8 cellular contexts compared by ENCODE assay signal in genomic region chr7:73399185-73400050, GRCh38. TPM values are rescaled to one million over a fixed set of nuclear protein-coding genes. Genes with fewer than 3 reads are reported as not detected.
DNase-seq lines count a peak whose midpoint lies in the region; TF ChIP-seq lines count a peak whose summit lies in the region.
"Not testable (repeated sequence)": the region's sequence is repeated elsewhere in the genome, so short reads cannot be mapped to it uniquely, and the experiment has no call there.

No MANE protein-coding gene starts in this region.

- not testable (repeated sequence) for H3K27ac Mint-ChIP-seq in activated CD4-positive, alpha-beta memory T cell treated with anti-CD3 and anti-CD28 coated beads for 36 hours

- not testable (repeated sequence) for H3K4me1 Mint-ChIP-seq in activated CD4-positive, alpha-beta memory T cell treated with anti-CD3 and anti-CD28 coated beads for 36 hours (ENCODE audit: low read depth)

- TF ChIP-seq POLR2A in spleen (IDR thresholded peaks at IDR 0.05); stomach (IDR thresholded peaks at IDR 0.05): not testable (repeated sequence)

- intact Hi-C loops in activated CD4-positive, alpha-beta memory T cell treated with anti-CD3 and anti-CD28 coated beads for 36 hours (cut with micrococcal nuclease); spleen (cut with DNase I; ENCODE audit: low total_unique reads); stomach (cut with DNase I; ENCODE audit: low total_unique reads): not testable (repeated sequence)

- not testable (repeated sequence) for H3K9me3 Mint-ChIP-seq in activated CD4-positive, alpha-beta memory T cell treated with anti-CD3 and anti-CD28 coated beads for 36 hours

- H3K4me1 ChIP-seq in spleen, stomach: not testable (repeated sequence)

- peak overlapping the region; percentile 18 for H3K4me3 Mint-ChIP-seq in activated CD4-positive, alpha-beta memory T cell treated with anti-CD3 and anti-CD28 coated beads for 36 hours

- peak overlapping the region in 2 of 8 donors; percentile 2 to 45 for H3K27ac ChIP-seq in spleen
- H3K27ac ChIP-seq in stomach: peak overlapping the region in 1 of 5 donors; percentile 10

- peak overlapping the region in 3 of 8 donors; percentile 3 to 61 (median 12) for H3K4me3 ChIP-seq in spleen
- H3K4me3 ChIP-seq in stomach: peak overlapping the region in 1 of 4 donors; percentile 19

- not testable (repeated sequence) for TF ChIP-seq CTCF in spleen (IDR thresholded peaks at IDR 0.05 in 8 of 11, conservative IDR thresholded peaks at IDR 0.05 in 3 of 11); stomach (IDR thresholded peaks at IDR 0.05)

- H3K36me3 Mint-ChIP-seq in activated CD4-positive, alpha-beta memory T cell treated with anti-CD3 and anti-CD28 coated beads for 36 hours: not testable (repeated sequence)

- H3K36me3 ChIP-seq in spleen, stomach: not testable (repeated sequence)

- CTCF ChIA-PET in activated CD4-positive, alpha-beta memory T cell treated with anti-CD3 and anti-CD28 coated beads for 36 hours (lab: Charles Lee): not testable (repeated sequence)

- H3K9me3 ChIP-seq in spleen, stomach: not testable (repeated sequence)

- not testable (repeated sequence) for TF ChIP-seq EP300 in stomach (IDR thresholded peaks at IDR 0.05)

- H3K27me3 ChIP-seq in spleen (replicated peaks in 1 of 7); stomach: not testable (repeated sequence)

- not testable (repeated sequence) for H3K27me3 Mint-ChIP-seq in activated CD4-positive, alpha-beta memory T cell treated with anti-CD3 and anti-CD28 coated beads for 36 hours

- POLR2A ChIA-PET in activated CD4-positive, alpha-beta memory T cell treated with anti-CD3 and anti-CD28 coated beads for 36 hours (lab: Charles Lee): not testable (repeated sequence)

- DNase-seq in DMS53 (lab: John Stamatoyannopoulos, UW) (peak; percentile 86), NCI-H2029 treated with DMSO at 0.1 percent for 48 hours (lab: John Stamatoyannopoulos, UW) (peak; percentile 10), amniotic epithelial cell (ENCODE audit: low read depth) (peak; percentile 83), fibroblast of peridontal ligament (ENCODE audit: extremely low read depth) (peak; percentile 65), lung microvascular endothelial cell (ENCODE audit: low read depth in 2 of 2) (peak; percentile 74 to 81), spleen (peak; percentile 92), stomach (peak; percentile 79)
- DNase-seq in activated CD4-positive, alpha-beta memory T cell treated with anti-CD3 and anti-CD28 coated beads for 36 hours: peak; percentile 71

- WGBS in spleen, 5 donors: 42 to 48% (median 45%) methylated on average over 19 of the region's 19 CpGs
- 39 to 61% (median 40%) methylated on average over 13 to 19 of the region's 19 CpGs for WGBS in stomach, 5 donors

RNA-seq across cellular contexts. Expression of gene FZD9, which starts 34.2 kb away (rescaled TPM):
- total RNA-seq in activated CD4-positive, alpha-beta memory T cell treated with anti-CD3 and anti-CD28 coated beads for 36 hours: under 1 TPM in 1 of 2 experiments, not detected in 1; 0.10 TPM
- total RNA-seq in lung microvascular endothelial cell (4.4 and 5.4 TPM in 2 replicates), spleen (under 1 TPM; 0.28 to 0.64 (median 0.49) TPM), stomach (under 1 TPM in 1 of 5 donors, not detected in 4; 0.18 TPM)
- polyA plus RNA-seq in spleen (under 1 TPM; 0.09 to 0.22 (median 0.18) TPM), stomach (under 1 TPM in 2 of 3 donors, not detected in 1; 0.35 to 0.50 TPM)

Comparison
In these comparisons a context has a peak if more than half of its experiments do, and no peak if none do; other contexts are left out.
1. DNase-seq: peak in every context shown above with its lines; median percentile 92 in spleen; 86 in DMS53; 83 in amniotic epithelial cell; 79 in stomach; 78 in lung microvascular endothelial cell; 71 in activated CD4-positive, alpha-beta memory T cell treated with anti-CD3 and anti-CD28 coated beads for 36 hours; 65 in fibroblast of peridontal ligament; 10 in NCI-H2029 treated with DMSO at 0.1 percent for 48 hours.